9 cellular contexts compared by ENCODE assay signal in the genomic region with DNA sequence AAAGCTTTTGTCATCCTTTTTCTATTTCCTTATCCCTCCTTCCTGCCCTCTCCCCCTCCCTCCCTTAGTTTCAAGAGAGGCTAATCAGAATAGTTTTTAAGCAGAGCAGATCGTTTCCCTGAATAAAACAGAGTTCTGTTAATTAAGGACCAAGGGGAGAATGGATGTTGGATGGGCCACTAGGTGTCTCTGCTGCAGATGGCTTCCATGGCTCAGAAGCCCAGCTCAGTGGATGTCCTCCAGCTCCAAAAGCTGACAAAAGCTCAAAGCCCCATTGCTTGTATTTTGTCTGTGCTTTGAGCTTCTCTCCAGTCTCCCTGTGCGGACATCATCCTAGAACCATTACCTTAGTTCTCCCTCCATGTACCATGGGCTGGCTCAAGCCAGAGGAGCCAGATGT. TPM values are rescaled to one million over a fixed set of nuclear protein-coding genes. Genes with fewer than 3 reads are reported as not detected.
DNase-seq lines count a peak whose midpoint lies in the region; ATAC-seq and TF ChIP-seq lines count a peak whose summit lies in the region.
"Had no signal": no experiment of that assay in that cellular context is flagged by ENCODE, and none has a peak within 500 bp of the region (broad histone marks: within the 10 kb centered on the region; RNA-seq: fewer than 3 reads in every experiment).

No MANE protein-coding gene starts in this region.

- 0 out of 2 replicates have a peak, but pooled peaks cover under 1% of the 10 kb centered on the region for H3K9me3 ChIP-seq in PC-9 (ENCODE audit: insufficient read depth, low read depth)

- TF ChIP-seq CTCF in AG10803 (conservative IDR thresholded peaks at IDR 0.05; ENCODE audit: low read length) (peak; percentile 37), GM12872 (IDR thresholded peaks at IDR 0.05; ENCODE audit: insufficient read depth, low read depth, low read length) (0 out of 3 replicates have a peak, but pooled peaks have one; percentile 16), PC-9 (conservative IDR thresholded peaks at IDR 0.05) (peak; percentile 59; the same call in 1 of the 2 replicates), fibroblast of mammary gland (conservative IDR thresholded peaks at IDR 0.05; ENCODE audit: control insufficient read depth, insufficient read depth, low read depth, low read length) (peak; percentile 52)

- H2AFZ ChIP-seq in PC-9 = no peak overlapping the region

- H3K4me3 ChIP-seq in AG10803 (ENCODE audit: low read length) = no peak overlapping the region
- H3K4me3 ChIP-seq in PC-9 = no peak overlapping the region
- no peak overlapping the region for H3K4me3 ChIP-seq in fibroblast of mammary gland (ENCODE audit: control insufficient read depth, low read depth, low read length)
- H3K4me3 ChIP-seq: lung had no signal

- H3K36me3 ChIP-seq in PC-9 (ENCODE audit: low read depth) = no peaks in the 10 kb centered on the region

- intact Hi-C loops in PC-9 (cut with micrococcal nuclease; ENCODE audit: unreplicated experiment) = loop anchor here (5.0 kb wide), 1 partner anchor 492 kb away; no protein-coding TSS in a partner anchor

- CTCF ChIA-PET in PC-9 (lab: Charles Lee) = interaction anchor here (0.5 to 0.6 kb wide), 3 partner anchors 63 to 583 kb away, joined by 3 to 7 read pairs (median 5); no protein-coding TSS in a partner anchor

- H4K20me1 ChIP-seq in PC-9 (ENCODE audit: insufficient read depth) = no peaks in the 10 kb centered on the region

- no peaks in the 10 kb centered on the region for H3F3A ChIP-seq in PC-9 (ENCODE audit: insufficient read depth, low read depth)

- no peak for ATAC-seq in GM18519 (IDR thresholded peaks at IDR 0.05; ENCODE audit: low FRiP score, unreplicated experiment)

- no peaks in the 10 kb centered on the region for H3K9me2 ChIP-seq in PC-9 (ENCODE audit: insufficient read depth)

- no peak overlapping the region for H3K4me2 ChIP-seq in PC-9

- H3K27me3 ChIP-seq in PC-9 (ENCODE audit: insufficient read depth, low read depth) = no peaks in the 10 kb centered on the region

- no peak overlapping the region for H3K27ac ChIP-seq in PC-9

- DNase-seq in AG10803 (ENCODE audit: low read depth) (peak; percentile 8), PC-9 (no peak), fibroblast of mammary gland (ENCODE audit: low read depth) (peak; percentile 31), kidney tubule cell (ENCODE audit: low spot score) (no peak), GOT3 (lab: John Stamatoyannopoulos, UW) (no peak)
- DNase-seq in effector CD8-positive, alpha-beta T cell (lab: John Stamatoyannopoulos, UW) = no peak

- no peaks in the 10 kb centered on the region for H3K79me2 ChIP-seq in PC-9 (ENCODE audit: low read depth)

- no peaks in the 10 kb centered on the region for H3K4me1 ChIP-seq in PC-9 (replicated peaks; ENCODE audit: insufficient read depth)

- POLR2A ChIA-PET in PC-9 (lab: Charles Lee; ENCODE audit: unreplicated experiment) = interaction anchor here (0.5 kb wide), 1 partner anchor 610 kb away, joined by 5 read pairs; no protein-coding TSS in a partner anchor

- BruUV-seq in PC-9 (replicated peaks; lab: Mats Ljungman, UMichigan) = no TSS peak

RNA-seq across cellular contexts. Expression of gene NPR3, which starts 21.0 kb away (rescaled TPM):
- total RNA-seq in PC-9 (2021) = 2.2 and 4.1 TPM in 2 replicates

Comparison
In these comparisons a context has a peak if more than half of its experiments do, and no peak if none do; other contexts are left out.
1. DNase-seq: peak in AG10803 (single experiment) and fibroblast of mammary gland (single experiment); none in PC-9 (0 of 2), kidney tubule cell (single experiment), GOT3 (single experiment) and effector CD8-positive, alpha-beta T cell (single experiment).
2. Peak in every context shown above with its lines, with median percentiles within 50 percentile points of each other: CTCF ChIP-seq.